ENCODE assay signal across 17 cellular contexts in the genomic region with DNA sequence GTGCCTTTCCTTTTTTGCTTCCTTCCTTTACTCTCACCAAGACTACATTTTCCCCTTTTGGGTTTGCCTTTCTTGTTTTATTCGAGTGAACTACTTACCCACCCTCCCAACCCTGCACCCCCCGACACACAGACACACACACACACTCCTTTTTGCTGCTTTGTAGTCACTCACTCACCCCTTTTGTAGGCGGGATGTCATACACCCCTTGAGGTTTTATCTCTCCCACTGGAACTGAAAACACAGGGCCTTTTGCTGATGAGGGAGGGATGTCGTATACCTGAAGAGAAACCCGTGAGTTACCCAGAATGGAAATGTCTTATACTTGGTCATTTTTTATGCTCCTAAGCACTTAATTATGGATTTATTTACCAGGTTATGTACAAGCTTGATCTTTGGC.
"Had no signal": no experiment of that assay in that cellular context is flagged by ENCODE, and none has a peak within 500 bp of the region (broad histone marks: within the 10 kb centered on the region; RNA-seq: fewer than 3 reads in every experiment).

No MANE protein-coding gene starts in this region.

- H3K27ac ChIP-seq: dorsolateral prefrontal cortex, foreskin keratinocyte, left ventricle myocardium inferior, ovary, right atrium auricular region had no signal

- H3K4me3 Mint-ChIP-seq: effector memory CD8-positive, alpha-beta T cell; memory B cell had no signal

- H3K9me3 Mint-ChIP-seq: effector memory CD8-positive, alpha-beta T cell; memory B cell had no signal

- H3K36me3 ChIP-seq: ovary had no signal

- H3K27me3 ChIP-seq: dorsolateral prefrontal cortex, foreskin keratinocyte, ovary, right atrium auricular region had no signal

- H3K27me3 Mint-ChIP-seq: effector memory CD8-positive, alpha-beta T cell; memory B cell had no signal

- H3K4me3 ChIP-seq: dorsolateral prefrontal cortex, left ventricle myocardium inferior, lower lobe of right lung, ovary, right atrium auricular region had no signal

- H3K4me1 Mint-ChIP-seq: memory B cell had no signal

- ATAC-seq: effector memory CD8-positive, alpha-beta T cell; foreskin keratinocyte; left cardiac atrium; lower lobe of right lung had no signal

- H3K9me3 ChIP-seq: left ventricle myocardium inferior, lower lobe of right lung, ovary, right atrium auricular region had no signal

- FAIRE-seq: kidney, small intestine had no signal

- H3K4me1 ChIP-seq: foreskin keratinocyte had no signal

- DNase-seq: cortex of kidney; dorsolateral prefrontal cortex; effector memory CD8-positive, alpha-beta T cell; foreskin keratinocyte; kidney; left cardiac atrium; left ventricle myocardium inferior; lower lobe of right lung; midbrain; nucleus accumbens; ovary; small intestine; stimulated activated CD4-positive, alpha-beta T cell treated with anti-CD3 and anti-CD28 coated beads, Interleukin-2, amount 100 ng/mL, for 48 hours; stimulated activated naive CD4-positive, alpha-beta T cell treated with Interleukin-2 at 50 U/mL for 16 hours; trophoblast cell had no signal
